19 cellular contexts compared by ENCODE assay signal in the genomic region with DNA sequence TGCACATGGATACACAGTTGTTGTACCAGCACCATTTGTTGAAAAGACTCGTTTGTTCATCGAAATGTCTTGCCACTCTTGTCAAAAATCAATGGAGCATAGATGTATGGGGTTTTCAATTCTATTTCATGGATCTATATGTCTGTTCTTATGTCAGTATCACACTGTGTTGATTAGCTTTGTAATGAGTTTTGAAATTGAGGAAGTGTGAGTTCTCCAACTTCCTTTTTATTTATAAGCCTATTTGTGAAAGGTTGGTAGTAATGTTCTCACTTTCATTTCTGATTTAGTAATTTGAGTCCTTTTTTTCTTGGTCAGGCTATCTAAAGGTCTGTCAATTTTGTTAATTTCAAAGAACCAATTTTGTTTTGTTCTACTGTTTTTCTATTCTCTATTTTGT.
"Had no signal": no experiment of that assay in that cellular context is flagged by ENCODE, and none has a peak within 500 bp of the region (broad histone marks: within the 10 kb centered on the region; RNA-seq: fewer than 3 reads in every experiment).

No MANE protein-coding gene starts in this region.

- H3K27ac Mint-ChIP-seq: activated naive CD8-positive, alpha-beta T cell treated with anti-CD3 and anti-CD28 coated beads, Interleukin-2, amount 50 U/mL, for 24 hours; activated T-helper 2 cell treated with anti-CD3 and anti-CD28 coated beads, Interferon-gamma antibody, Interleukin-2, Interleukin-4, amounts not matched to agents 10 μg/mL and 5 μg/mL and 100 μg/mL, durations not matched to agents 14 hours and 24 hours and 36 hours; dendritic cell treated with granulocyte-macrophage colony-stimulating factor and Interleukin-4, amounts not matched to agents 40 ng/mL and 50 ng/mL, for 4 days; natural killer cell treated with Interleukin-12 subunit alpha and Interleukin-12 subunit beta and Interleukin-15 and Interleukin-18, amount 100 ng/mL, for 72 hours; stimulated activated effector memory CD8-positive, alpha-beta T cell treated with anti-CD3 and anti-CD28 coated beads, Interleukin-12 subunit alpha, Interleukin-12 subunit beta, amount 100 ng/mL, for 72 hours had no signal

- H3K27me3 Mint-ChIP-seq: activated naive CD8-positive, alpha-beta T cell treated with anti-CD3 and anti-CD28 coated beads, Interleukin-2, amount 50 U/mL, for 24 hours; dendritic cell treated with granulocyte-macrophage colony-stimulating factor and Interleukin-4, amounts not matched to agents 40 ng/mL and 50 ng/mL, for 4 days; natural killer cell treated with Interleukin-12 subunit alpha and Interleukin-12 subunit beta and Interleukin-15 and Interleukin-18, amount 100 ng/mL, for 72 hours had no signal

- H3K4me3 Mint-ChIP-seq: activated naive CD4-positive, alpha-beta T cell treated with anti-CD3 and anti-CD28 coated beads for 36 hours; activated naive CD8-positive, alpha-beta T cell treated with anti-CD3 and anti-CD28 coated beads, Interleukin-2, amount 50 U/mL, for 24 hours; dendritic cell treated with granulocyte-macrophage colony-stimulating factor and Interleukin-4, amounts not matched to agents 40 ng/mL and 50 ng/mL, for 4 days; natural killer cell treated with Interleukin-12 subunit alpha and Interleukin-12 subunit beta and Interleukin-15 and Interleukin-18, amount 100 ng/mL, for 72 hours; stimulated activated effector memory CD8-positive, alpha-beta T cell treated with anti-CD3 and anti-CD28 coated beads, Interleukin-12 subunit alpha, Interleukin-12 subunit beta, amount 100 ng/mL, for 72 hours had no signal

- H3K27ac ChIP-seq: ascending aorta, breast epithelium, left ventricle myocardium inferior, transverse colon had no signal

- ATAC-seq: activated naive CD8-positive, alpha-beta T cell treated with anti-CD3 and anti-CD28 coated beads, Interleukin-2, amount 50 U/mL, for 24 hours; natural killer cell treated with Interleukin-12 subunit alpha and Interleukin-12 subunit beta and Interleukin-15 and Interleukin-18, amount 100 ng/mL, for 72 hours; stimulated activated effector memory CD8-positive, alpha-beta T cell treated with anti-CD3 and anti-CD28 coated beads, Interleukin-12 subunit alpha, Interleukin-12 subunit beta, amount 100 ng/mL, for 72 hours had no signal

- H3K36me3 Mint-ChIP-seq: stimulated activated effector memory CD8-positive, alpha-beta T cell treated with anti-CD3 and anti-CD28 coated beads, Interleukin-12 subunit alpha, Interleukin-12 subunit beta, amount 100 ng/mL, for 72 hours had no signal

- H3K4me1 Mint-ChIP-seq: activated naive CD8-positive, alpha-beta T cell treated with anti-CD3 and anti-CD28 coated beads, Interleukin-2, amount 50 U/mL, for 24 hours; stimulated activated effector memory CD8-positive, alpha-beta T cell treated with anti-CD3 and anti-CD28 coated beads, Interleukin-12 subunit alpha, Interleukin-12 subunit beta, amount 100 ng/mL, for 72 hours had no signal

- DNase-seq: activated CD4-positive, alpha-beta T cell treated with anti-CD3 and anti-CD28 coated beads, Interleukin-2, amount 50 U/mL, for 4 hours; activated CD4-positive, CD25-positive, alpha-beta regulatory T cell treated with anti-CD3 and anti-CD28 coated beads, Interleukin-2, amount 50 U/mL, for 72 hours; activated naive CD4-positive, alpha-beta T cell treated with anti-CD3 and anti-CD28 coated beads for 36 hours; activated naive CD8-positive, alpha-beta T cell treated with anti-CD3 and anti-CD28 coated beads, Interleukin-2, amount 50 U/mL, for 24 hours; activated T-cell treated with anti-CD3 and anti-CD28 coated beads for 4 hours; cerebellar nuclear complex; effector memory CD4-positive, alpha-beta T cell; foreskin fibroblast; hippocampal formation; left ventricle myocardium inferior; stimulated activated CD4-positive, alpha-beta T cell treated with anti-CD3 and anti-CD28 coated beads, Interleukin-12 subunit alpha, Interleukin-12 subunit beta, amount 100 ng/mL, for 4 hours; stimulated activated CD4-positive, alpha-beta T cell treated with anti-CD3 and anti-CD28 coated beads, Interleukin-2, amount 100 ng/mL, for 24 hours; transverse colon had no signal
